Comparison of ENCODE assay signal across 1 cellular context in genomic region chr5:159098285-159099048, GRCh38.
TF ChIP-seq lines count a peak whose summit lies in the region.

No MANE protein-coding gene starts in this region.

TF ChIP-seq in HepG2, 621 proteins besides CTCF, POLR2A, EP300 and RAD21 (continued from another document):
- TF ChIP-seq, protein P1, sequence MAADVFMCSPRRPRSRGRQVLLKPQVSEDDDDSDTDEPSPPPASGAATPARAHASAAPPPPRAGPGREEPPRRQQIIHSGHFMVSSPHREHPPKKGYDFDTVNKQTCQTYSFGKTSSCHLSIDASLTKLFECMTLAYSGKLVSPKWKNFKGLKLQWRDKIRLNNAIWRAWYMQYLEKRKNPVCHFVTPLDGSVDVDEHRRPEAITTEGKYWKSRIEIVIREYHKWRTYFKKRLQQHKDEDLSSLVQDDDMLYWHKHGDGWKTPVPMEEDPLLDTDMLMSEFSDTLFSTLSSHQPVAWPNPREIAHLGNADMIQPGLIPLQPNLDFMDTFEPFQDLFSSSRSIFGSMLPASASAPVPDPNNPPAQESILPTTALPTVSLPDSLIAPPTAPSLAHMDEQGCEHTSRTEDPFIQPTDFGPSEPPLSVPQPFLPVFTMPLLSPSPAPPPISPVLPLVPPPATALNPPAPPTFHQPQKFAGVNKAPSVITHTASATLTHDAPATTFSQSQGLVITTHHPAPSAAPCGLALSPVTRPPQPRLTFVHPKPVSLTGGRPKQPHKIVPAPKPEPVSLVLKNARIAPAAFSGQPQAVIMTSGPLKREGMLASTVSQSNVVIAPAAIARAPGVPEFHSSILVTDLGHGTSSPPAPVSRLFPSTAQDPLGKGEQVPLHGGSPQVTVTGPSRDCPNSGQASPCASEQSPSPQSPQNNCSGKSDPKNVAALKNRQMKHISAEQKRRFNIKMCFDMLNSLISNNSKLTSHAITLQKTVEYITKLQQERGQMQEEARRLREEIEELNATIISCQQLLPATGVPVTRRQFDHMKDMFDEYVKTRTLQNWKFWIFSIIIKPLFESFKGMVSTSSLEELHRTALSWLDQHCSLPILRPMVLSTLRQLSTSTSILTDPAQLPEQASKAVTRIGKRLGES (CRISPR knock-in tag; IDR thresholded peaks at IDR 0.05; ENCODE audit: borderline replicate concordance), result no peak
- TF ChIP-seq ZNF512 (CRISPR knock-in tag; IDR thresholded peaks at IDR 0.05), result peak; percentile 88; the same call in 1 of the 2 replicates
- no peak for TF ChIP-seq ZNF354B (CRISPR knock-in tag; IDR thresholded peaks at IDR 0.05)
- TF ChIP-seq ZKSCAN5 (CRISPR knock-in tag; IDR thresholded peaks at IDR 0.05), result no peak
- TF ChIP-seq SMAD3 (CRISPR knock-in tag; IDR thresholded peaks at IDR 0.05), result no peak
- TF ChIP-seq ZNF512B (CRISPR knock-in tag; IDR thresholded peaks at IDR 0.05; ENCODE audit: borderline replicate concordance), result 0 out of 2 replicates have a peak, but pooled peaks have one; percentile 16
- TF ChIP-seq ZNF431 (CRISPR knock-in tag; IDR thresholded peaks at IDR 0.05; ENCODE audit: borderline replicate concordance, low read depth), result no peak
- TF ChIP-seq TOE1 (CRISPR knock-in tag; IDR thresholded peaks at IDR 0.05), result no peak
- TF ChIP-seq SIX1 (CRISPR knock-in tag; IDR thresholded peaks at IDR 0.05; ENCODE audit: borderline replicate concordance), result no peak
- TF ChIP-seq KLF9 (CRISPR knock-in tag; IDR thresholded peaks at IDR 0.05; ENCODE audit: low read depth), result no peak
- TF ChIP-seq, protein P2, sequence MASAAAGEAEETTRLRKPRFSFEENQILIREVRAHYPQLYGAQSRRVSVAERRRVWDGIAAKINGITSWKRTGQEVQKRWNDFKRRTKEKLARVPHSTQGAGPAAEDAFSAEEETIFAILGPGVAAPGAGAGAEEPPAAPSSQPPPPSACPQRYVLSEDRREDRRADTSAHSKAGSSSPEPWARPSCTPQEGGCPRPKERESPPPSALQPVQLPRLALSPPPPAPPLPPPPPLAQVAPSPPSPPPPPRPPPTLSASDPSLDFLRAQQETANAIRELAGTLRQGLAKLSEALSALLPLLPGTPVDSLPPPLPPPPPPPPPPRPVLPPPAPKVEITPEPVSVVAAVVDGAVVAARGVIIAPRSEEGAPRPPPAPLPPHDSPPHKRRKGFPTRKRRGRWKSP (CRISPR knock-in tag; IDR thresholded peaks at IDR 0.05), result no peak
- no peak for TF ChIP-seq ZNF260 (CRISPR knock-in tag; IDR thresholded peaks at IDR 0.05; ENCODE audit: borderline replicate concordance, low read depth)
- TF ChIP-seq ZNF546 (CRISPR knock-in tag; conservative IDR thresholded peaks at IDR 0.05), result no peak
